ENCODE assay signal across 9 cellular contexts in the genomic region with DNA sequence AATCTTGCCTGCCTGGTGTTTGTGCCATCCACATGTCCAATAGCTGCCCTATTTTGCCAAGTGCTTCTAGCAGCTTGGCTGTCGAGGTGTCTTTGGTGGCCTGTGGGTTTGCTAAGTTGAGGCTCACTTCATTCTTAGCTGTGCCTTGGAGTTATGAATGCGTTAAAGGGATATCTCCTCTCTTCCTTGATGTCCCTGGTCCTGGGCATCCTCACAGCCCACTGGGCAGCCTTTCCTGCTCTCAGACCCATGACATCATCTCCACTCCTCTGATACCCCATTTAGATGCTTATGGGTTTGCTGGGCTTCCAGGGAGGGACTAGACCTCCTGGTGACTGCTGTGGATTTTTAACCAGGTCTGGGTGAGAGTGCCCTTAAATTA. TPM values are rescaled to one million over a fixed set of nuclear protein-coding genes. Genes with fewer than 3 reads are reported as not detected.
DNase-seq lines count a peak whose midpoint lies in the region; ATAC-seq and TF ChIP-seq lines count a peak whose summit lies in the region.
"Had no signal": no experiment of that assay in that cellular context is flagged by ENCODE, and none has a peak within 500 bp of the region (broad histone marks: within the 10 kb centered on the region; RNA-seq: fewer than 3 reads in every experiment).

No MANE protein-coding gene starts in this region.

- H3K27me3 Mint-ChIP-seq in Caco-2 (ENCODE audit: insufficient read depth, unreplicated experiment): peaks cover 3% of the 10 kb centered on the region
- H3K27me3 Mint-ChIP-seq in endodermal cell (ENCODE audit: insufficient read depth): peaks cover 35% of the 10 kb centered on the region

- WGBS in endodermal cell (ENCODE audit: insufficient coverage in 1 of 2, insufficient read length in 1 of 2), 2 experiments: 86 to 89% methylated on average over 1 to 2 of the region's 2 CpGs
- WGBS in prostate gland: 82% methylated on average over 2 of the region's 2 CpGs

- no peaks in the 10 kb centered on the region for H3K36me3 Mint-ChIP-seq in Caco-2 (ENCODE audit: insufficient read depth, unreplicated experiment)
- H3K36me3 Mint-ChIP-seq in endodermal cell (ENCODE audit: low read depth): no peaks in the 10 kb centered on the region

- H3K4me1 ChIP-seq in Caco-2 (0 out of 2 replicates have a peak, but pooled peaks cover 7% of the 10 kb centered on the region), Panc1 (ENCODE audit: control insufficient read depth, insufficient read depth, low read length) (peaks cover 35% of the 10 kb centered on the region), endodermal cell (ENCODE audit: control insufficient read depth, insufficient read depth, low read length) (peaks cover 12% of the 10 kb centered on the region), prostate gland (replicated peaks) (peaks cover 11% of the 10 kb centered on the region)

- intact Hi-C loops in Caco-2 (cut with micrococcal nuclease; ENCODE audit: unreplicated experiment): no loop called here
- intact Hi-C loops in Panc1 (cut with micrococcal nuclease; ENCODE audit: unreplicated experiment): loop anchor here (10.0 kb wide), 1 partner anchor 120 kb away; no protein-coding TSS in a partner anchor
- intact Hi-C loops in prostate gland (cut with DNase I): no loop called here

- H3K4me1 Mint-ChIP-seq in Caco-2 (ENCODE audit: low read depth, unreplicated experiment) (no peaks in the 10 kb centered on the region), endodermal cell (peaks cover 47% of the 10 kb centered on the region)

- in situ Hi-C loops in Panc1 (cut with HindIII; ENCODE audit: low pct_unique_long_range_greater_than_20kb, low sequenced_read_pairs): no loop called here

- H3K27ac ChIP-seq in Panc1 (ENCODE audit: low read length): peak overlapping the region; percentile 78
- H3K27ac ChIP-seq in endodermal cell (ENCODE audit: low read depth, low read length): no peak overlapping the region
- peak overlapping the region; percentile 83 to 86 for H3K27ac ChIP-seq in prostate gland
- H3K27ac ChIP-seq: pancreas had no signal

- no peak for TF ChIP-seq POLR2A in prostate gland (IDR thresholded peaks at IDR 0.05)

- H3K27me3 ChIP-seq in Caco-2 (replicated peaks; ENCODE audit: control insufficient read depth, insufficient read depth, low read length) (no peaks in the 10 kb centered on the region), Panc1 (ENCODE audit: control insufficient read depth, insufficient read depth, low read length) (no peaks in the 10 kb centered on the region), endodermal cell (ENCODE audit: control insufficient read depth, insufficient read depth, low read length, poor library complexity, severe bottlenecking) (no peaks in the 10 kb centered on the region), prostate gland (replicated peaks; ENCODE audit: insufficient read depth) (no peaks in the 10 kb centered on the region)
- H3K27me3 ChIP-seq: pancreas had no signal

- CTCF ChIA-PET in Caco-2 (lab: Charles Lee) (no interaction called here), Panc1 (lab: Charles Lee) (no interaction called here)

- ATAC-seq in Panc1: no peak
- no peak for ATAC-seq in HG02763 (IDR thresholded peaks at IDR 0.05; ENCODE audit: unreplicated experiment)

- POLR2A ChIA-PET in Caco-2 (lab: Charles Lee): no interaction called here
- POLR2A ChIA-PET in Panc1 (lab: Charles Lee): no interaction called here

- DNase-seq in Caco-2 (no peak), Panc1 (ENCODE audit: low read depth, low spot score) (no peak), endodermal cell (no peak), prostate gland (ENCODE audit: low spot score) (no peak), COLO829 (ENCODE audit: low spot score) (no peak), NCI-H510A treated with DMSO at 0.1 percent for 48 hours (lab: John Stamatoyannopoulos, UW) (no peak), HUDEP-2 (lab: John Stamatoyannopoulos, UW; ENCODE audit: unreplicated experiment in 76 of 76) (no peak)

- H3K27ac Mint-ChIP-seq in Caco-2 (ENCODE audit: unreplicated experiment) (no peak overlapping the region), endodermal cell (no peak overlapping the region)

- H3K9me3 Mint-ChIP-seq in Caco-2 (ENCODE audit: unreplicated experiment): no peaks in the 10 kb centered on the region
- no peaks in the 10 kb centered on the region for H3K9me3 Mint-ChIP-seq in endodermal cell

- peak overlapping the region; percentile 60 for H3K4me3 ChIP-seq in Caco-2 (ENCODE audit: low read depth, low read length)
- H3K4me3 ChIP-seq in Panc1 (ENCODE audit: low read depth in 2 of 2, low read length in 2 of 2): peak overlapping the region; percentile 60 to 92
- peak overlapping the region; percentile 92 for H3K4me3 ChIP-seq in endodermal cell (ENCODE audit: low read length)
- H3K4me3 ChIP-seq in prostate gland: peak overlapping the region; percentile 59 to 64

- TF ChIP-seq CTCF in Caco-2 (IDR thresholded peaks at IDR 0.05; ENCODE audit: insufficient read depth in 1 of 2, low read depth in 1 of 2, low read length in 1 of 2, severe bottlenecking in 1 of 2, unreplicated experiment in 1 of 2) (no peak), Panc1 (IDR thresholded peaks at IDR 0.05) (no peak), endodermal cell (conservative IDR thresholded peaks at IDR 0.05) (no peak), prostate gland (IDR thresholded peaks at IDR 0.05) (no peak)

- no peak overlapping the region for H3K9ac ChIP-seq in endodermal cell (ENCODE audit: extremely low read depth, low read length, poor library complexity, severe bottlenecking)

- H3K4me3 Mint-ChIP-seq in Caco-2 (ENCODE audit: unreplicated experiment): peak overlapping the region; percentile 79
- H3K4me3 Mint-ChIP-seq in endodermal cell: peak overlapping the region; percentile 88

- BruUV-seq in Caco-2 (replicated peaks; lab: Mats Ljungman, UMichigan) (no TSS peak), Panc1 (replicated peaks; lab: Mats Ljungman, UMichigan) (no TSS peak)

- H3K9me3 ChIP-seq in Caco-2 (no peaks in the 10 kb centered on the region), Panc1 (ENCODE audit: control insufficient read depth, insufficient read depth, low read depth, low read length) (no peaks in the 10 kb centered on the region), endodermal cell (ENCODE audit: control insufficient read depth, low read length) (no peaks in the 10 kb centered on the region), prostate gland (no peaks in the 10 kb centered on the region)
- H3K9me3 ChIP-seq: pancreas had no signal

- H3K36me3 ChIP-seq in Caco-2 (ENCODE audit: control insufficient read depth, insufficient read depth, low read length) (no peaks in the 10 kb centered on the region), Panc1 (ENCODE audit: control insufficient read depth, insufficient read depth, low read length) (no peaks in the 10 kb centered on the region), endodermal cell (ENCODE audit: control insufficient read depth, insufficient read depth, low read length) (no peaks in the 10 kb centered on the region), prostate gland (no peaks in the 10 kb centered on the region)
- H3K36me3 ChIP-seq: pancreas had no signal

RNA-seq across cellular contexts. Expression of gene LDLRAD3, which starts 1.3 kb away (rescaled TPM):
- 9.9 and 11.8 TPM in 2 replicates for total RNA-seq in Caco-2 (2022)
- total RNA-seq in Panc1 (2021; ENCODE audit: unreplicated experiment): 28.1 TPM
- 21.1 TPM for polyA plus RNA-seq in Panc1 (2012; ENCODE audit: insufficient read length)
- total RNA-seq in endodermal cell: 10 to 100 TPM; 19.2 to 30.6 TPM
- 21.6 TPM for polyA plus RNA-seq in endodermal cell (2013, experiment 1 of 2)
- polyA plus RNA-seq in endodermal cell (2013, experiment 2 of 2): 22.9 TPM
- 10 to 100 TPM; 30.8 to 42.5 TPM for total RNA-seq in prostate gland
